In genomic region chr11:80412604-80413003, GRCh38 we compare ENCODE assay signal across 21 cellular contexts.
DNase-seq lines count a peak whose midpoint lies in the region; ATAC-seq and TF ChIP-seq lines count a peak whose summit lies in the region.
"Had no signal": no experiment of that assay in that cellular context is flagged by ENCODE, and none has a peak within 500 bp of the region (broad histone marks: within the 10 kb centered on the region; RNA-seq: fewer than 3 reads in every experiment).

No MANE protein-coding gene starts in this region.

- intact Hi-C loops in lower lobe of right lung (cut with DNase I) = no loop called here

- no peaks in the 10 kb centered on the region for H4K20me1 ChIP-seq in neural progenitor cell (ENCODE audit: low read depth)
- H4K20me1 ChIP-seq: BLaER1 treated with 17β-estradiol and CSF1 and Interleukin-3, amounts not matched to agents 10 nM and 100 nM had no signal

- ATAC-seq in lower lobe of right lung = peak; percentile 62 to 93
- ATAC-seq: HCT116 had no signal

- no peak for TF ChIP-seq CTCF in lower lobe of right lung (IDR thresholded peaks at IDR 0.05)
- TF ChIP-seq CTCF in neural progenitor cell (IDR thresholded peaks at IDR 0.05) = no peak

- H3K4me1 ChIP-seq in lower lobe of right lung (no peaks in the 10 kb centered on the region), neural progenitor cell (no peaks in the 10 kb centered on the region)
- H3K4me1 ChIP-seq: BE2C; BLaER1 treated with 17β-estradiol and CSF1 and Interleukin-3, amounts not matched to agents 10 nM and 100 nM had no signal

- no peak overlapping the region for H3K27ac Mint-ChIP-seq in neural progenitor cell
- H3K27ac Mint-ChIP-seq: CD14-positive monocyte; CD4-positive, alpha-beta T cell; CD8-positive, alpha-beta memory T cell; H9 had no signal

- H3K4me3 ChIP-seq in lower lobe of right lung (no peak overlapping the region), neural progenitor cell (no peak overlapping the region)
- H3K4me3 ChIP-seq: BLaER1 treated with 17β-estradiol and CSF1 and Interleukin-3, amounts not matched to agents 10 nM and 100 nM; GM23248 had no signal

- H3K36me3 ChIP-seq in lower lobe of right lung (no peaks in the 10 kb centered on the region), neural progenitor cell (no peaks in the 10 kb centered on the region)
- H3K36me3 ChIP-seq: BE2C; BLaER1 treated with 17β-estradiol and CSF1 and Interleukin-3, amounts not matched to agents 10 nM and 100 nM had no signal

- peak overlapping the region; percentile 30 for H2AFZ ChIP-seq in neural progenitor cell (replicated peaks)
- H2AFZ ChIP-seq: GM23248 had no signal

- H3K27me3 ChIP-seq in lower lobe of right lung (ENCODE audit: low read depth) (no peaks in the 10 kb centered on the region), neural progenitor cell (no peaks in the 10 kb centered on the region)
- H3K27me3 ChIP-seq: BE2C; BLaER1 treated with 17β-estradiol and CSF1 and Interleukin-3, amounts not matched to agents 10 nM and 100 nM had no signal

- H3K9me3 Mint-ChIP-seq in neural progenitor cell = peaks cover 19% of the 10 kb centered on the region

- no peak overlapping the region for H3K27ac ChIP-seq in lower lobe of right lung
- H3K27ac ChIP-seq in neural progenitor cell = no peak overlapping the region
- H3K27ac ChIP-seq: 22Rv1; BLaER1 treated with 17β-estradiol and CSF1 and Interleukin-3, amounts not matched to agents 10 nM and 100 nM; GM23248 had no signal

- DNase-seq in DMS53 (lab: John Stamatoyannopoulos, UW) (peak; percentile 22), DMS53 treated with DMSO at 0.1 percent for 48 hours (lab: John Stamatoyannopoulos, UW; ENCODE audit: unreplicated experiment) (no peak), NCI-H226 (peak; percentile 58), lower lobe of right lung (no peak), neural progenitor cell (ENCODE audit: low spot score) (no peak), hepatic stellate cell (ENCODE audit: low spot score) (no peak), T-helper 2 cell (no peak), kidney glomerular epithelial cell (lab: John Stamatoyannopoulos, UW) (no peak)
- DNase-seq: ACHN; AML-193; BE2C; CD4-positive, alpha-beta T cell; CD8-positive, alpha-beta memory T cell; DMS 273 treated with DMSO at 0.1 percent for 48 hours; DND-41; GM23248; H9 had no signal

- no peaks in the 10 kb centered on the region for H3K79me2 ChIP-seq in neural progenitor cell (ENCODE audit: low read depth)

- peaks cover 5% of the 10 kb centered on the region for H3K9me3 ChIP-seq in lower lobe of right lung
- H3K9me3 ChIP-seq in neural progenitor cell (ENCODE audit: low read depth) = no peaks in the 10 kb centered on the region
- H3K9me3 ChIP-seq: BE2C had no signal

- H3K27me3 Mint-ChIP-seq in neural progenitor cell (ENCODE audit: insufficient read depth, low read depth) = no peaks in the 10 kb centered on the region
- H3K27me3 Mint-ChIP-seq: CD4-positive, alpha-beta T cell; CD8-positive, alpha-beta memory T cell had no signal

- H3K4me1 Mint-ChIP-seq in neural progenitor cell = peaks cover 8% of the 10 kb centered on the region
- H3K4me1 Mint-ChIP-seq: CD14-positive monocyte; CD8-positive, alpha-beta memory T cell had no signal

- no peaks in the 10 kb centered on the region for H3F3A ChIP-seq in neural progenitor cell (ENCODE audit: low read depth)

- no peak overlapping the region for H3K4me2 ChIP-seq in neural progenitor cell
- H3K4me2 ChIP-seq: BLaER1 treated with 17β-estradiol and CSF1 and Interleukin-3, amounts not matched to agents 10 nM and 100 nM had no signal

- H3K9ac ChIP-seq in neural progenitor cell = no peak overlapping the region
- H3K9ac ChIP-seq: BLaER1 treated with 17β-estradiol and CSF1 and Interleukin-3, amounts not matched to agents 10 nM and 100 nM; GM23248 had no signal

- no peaks in the 10 kb centered on the region for H3K36me3 Mint-ChIP-seq in neural progenitor cell
- H3K36me3 Mint-ChIP-seq: CD14-positive monocyte; CD8-positive, alpha-beta memory T cell had no signal

- no peak overlapping the region for H3K4me3 Mint-ChIP-seq in neural progenitor cell
- H3K4me3 Mint-ChIP-seq: CD14-positive monocyte; CD4-positive, alpha-beta T cell; CD8-positive, alpha-beta memory T cell; H9 had no signal

Comparison
In these comparisons a context has a peak if more than half of its experiments do, and no peak if none do; other contexts are left out.
1. DNase-seq: peak in DMS53 (single experiment) and NCI-H226 (single experiment); none in DMS53 treated with DMSO at 0.1 percent for 48 hours (single experiment), lower lobe of right lung (single experiment), neural progenitor cell (single experiment), hepatic stellate cell (single experiment), T-helper 2 cell (0 of 5) and kidney glomerular epithelial cell (single experiment).